8 cellular contexts compared by ENCODE assay signal in genomic region chr4:145734576-145735329, GRCh38. TPM values are rescaled to one million over a fixed set of nuclear protein-coding genes. Genes with fewer than 3 reads are reported as not detected.
A peak's percentile ranks its signal among the peaks of the same experiment; 100 is the strongest.
DNase-seq lines count a peak whose midpoint lies in the region; TF ChIP-seq lines count a peak whose summit lies in the region.

No MANE protein-coding gene starts in this region.

- H3K9me3 ChIP-seq in PC-9 (ENCODE audit: insufficient read depth, low read depth) (no peaks in the 10 kb centered on the region), esophagus squamous epithelium (no peaks in the 10 kb centered on the region)

- POLR2A ChIA-PET in PC-9 (lab: Charles Lee; ENCODE audit: unreplicated experiment), result interaction anchor here (0.7 kb wide), 4 partner anchors 31 to 220 kb away, joined by 3 to 4 read pairs (median 4); no protein-coding TSS in a partner anchor

- H3K4me1 Mint-ChIP-seq in activated CD4-positive, alpha-beta T cell treated with anti-CD3 and anti-CD28 coated beads, Interleukin-2, amount 10 ng/mL, durations not matched to agents 24 days and 14 days, result peaks cover 18% of the 10 kb centered on the region
- H3K4me1 Mint-ChIP-seq in progenitor cell of endocrine pancreas (ENCODE audit: low read depth), result peaks cover 36% of the 10 kb centered on the region

- H3K9me3 Mint-ChIP-seq in activated CD4-positive, alpha-beta T cell treated with anti-CD3 and anti-CD28 coated beads, Interleukin-2, amount 10 ng/mL, durations not matched to agents 24 days and 14 days, result no peaks in the 10 kb centered on the region
- no peaks in the 10 kb centered on the region for H3K9me3 Mint-ChIP-seq in progenitor cell of endocrine pancreas (ENCODE audit: low read depth)

- H3K79me2 ChIP-seq in PC-9 (ENCODE audit: low read depth), result no peaks in the 10 kb centered on the region

- peak overlapping the region; percentile 4; the same call in 1 of the 2 replicates for H2AFZ ChIP-seq in PC-9

- H3K4me1 ChIP-seq in PC-9 (replicated peaks; ENCODE audit: insufficient read depth), result peaks cover 41% of the 10 kb centered on the region
- peaks cover 11 to 59% (median 35%) of the 10 kb centered on the region in 3 donors for H3K4me1 ChIP-seq in esophagus squamous epithelium

- peak overlapping the region; percentile 90 for H3K4me2 ChIP-seq in PC-9

- TF ChIP-seq POLR2A in esophagus squamous epithelium (IDR thresholded peaks at IDR 0.05), result no peak

- no peak for DNase-seq in activated CD4-positive, alpha-beta T cell treated with anti-CD3 and anti-CD28 coated beads, Interleukin-2, amount 10 ng/mL, durations not matched to agents 24 days and 14 days
- no peak for DNase-seq in activated CD4-positive, alpha-beta T cell treated with anti-CD3 and anti-CD28 coated beads for 48 hours
- DNase-seq in PC-9 (peak; percentile 87 to 95), esophagus squamous epithelium (lab: John Stamatoyannopoulos, UW) (no peak), progenitor cell of endocrine pancreas (ENCODE audit: low spot score, unreplicated experiment) (no peak), DMS 273 (lab: John Stamatoyannopoulos, UW; ENCODE audit: unreplicated experiment) (no peak), SKM-1 treated with dmso at 0.1 percent for 144 hours (lab: John Stamatoyannopoulos, UW; ENCODE audit: unreplicated experiment) (no peak)
- DNase-seq in stimulated activated CD4-positive, alpha-beta T cell treated with anti-CD3 and anti-CD28 coated beads, Interleukin-1b, Interleukin-23, amount 100 ng/mL, for 48 hours, result no peak

- CTCF ChIA-PET in PC-9 (lab: Charles Lee), result interaction anchor here (0.6 kb wide), 1 partner anchor 74 kb away, joined by 4 read pairs; no protein-coding TSS in a partner anchor

- no TSS peak for BruUV-seq in PC-9 (replicated peaks; lab: Mats Ljungman, UMichigan)

- H3K27ac ChIP-seq in PC-9 (peak overlapping the region; percentile 100), esophagus squamous epithelium (peak overlapping the region; percentile 98 to 99 (median 98))

- intact Hi-C loops in activated CD4-positive, alpha-beta T cell treated with anti-CD3 and anti-CD28 coated beads, Interleukin-2, amount 10 ng/mL, durations not matched to agents 24 days and 14 days (cut with micrococcal nuclease), result loop anchor here (5.0 kb wide), 3 partner anchors 93 to 552 kb away; partner anchors contain the start of genes OTUD4 and ZNF827
- intact Hi-C loops in PC-9 (cut with micrococcal nuclease; ENCODE audit: unreplicated experiment), result loop anchor here (1.0 to 10.0 kb wide), 9 partner anchors 54 to 1883 kb away; partner anchors contain the start of genes C4orf51, LSM6, MMAA and TMEM184C
- intact Hi-C loops in esophagus squamous epithelium (cut with DNase I), result loop anchor here (5.0 kb wide), 1 partner anchor 112 kb away; no protein-coding TSS in a partner anchor

- peaks cover 3% of the 10 kb centered on the region for H3K27me3 Mint-ChIP-seq in activated CD4-positive, alpha-beta T cell treated with anti-CD3 and anti-CD28 coated beads, Interleukin-2, amount 10 ng/mL, durations not matched to agents 24 days and 14 days
- no peaks in the 10 kb centered on the region for H3K27me3 Mint-ChIP-seq in progenitor cell of endocrine pancreas

- no peaks in the 10 kb centered on the region for H3K36me3 Mint-ChIP-seq in activated CD4-positive, alpha-beta T cell treated with anti-CD3 and anti-CD28 coated beads, Interleukin-2, amount 10 ng/mL, durations not matched to agents 24 days and 14 days (ENCODE audit: low read depth)
- no peaks in the 10 kb centered on the region for H3K36me3 Mint-ChIP-seq in progenitor cell of endocrine pancreas (ENCODE audit: insufficient read depth)

- H3F3A ChIP-seq in PC-9 (ENCODE audit: insufficient read depth, low read depth), result peaks cover 32% of the 10 kb centered on the region

- no peak for TF ChIP-seq CTCF in PC-9 (conservative IDR thresholded peaks at IDR 0.05)
- no peak for TF ChIP-seq CTCF in esophagus squamous epithelium (IDR thresholded peaks at IDR 0.05)
- no peak for TF ChIP-seq CTCF in progenitor cell of endocrine pancreas (IDR thresholded peaks at IDR 0.05; ENCODE audit: unreplicated experiment)

- no peaks in the 10 kb centered on the region for H3K27me3 ChIP-seq in PC-9 (ENCODE audit: insufficient read depth, low read depth)
- H3K27me3 ChIP-seq in esophagus squamous epithelium, result no peaks in the 10 kb centered on the region

- peak overlapping the region; percentile 6 for H3K4me3 Mint-ChIP-seq in activated CD4-positive, alpha-beta T cell treated with anti-CD3 and anti-CD28 coated beads, Interleukin-2, amount 10 ng/mL, durations not matched to agents 24 days and 14 days
- H3K4me3 Mint-ChIP-seq in progenitor cell of endocrine pancreas (ENCODE audit: low read depth), result no peak overlapping the region

- H3K36me3 ChIP-seq in PC-9 (ENCODE audit: low read depth) (no peaks in the 10 kb centered on the region), esophagus squamous epithelium (no peaks in the 10 kb centered on the region)

- H3K4me3 ChIP-seq in PC-9, result peak overlapping the region; percentile 65
- peak overlapping the region in 3 of 4 donors; percentile 8 to 81 (median 13) for H3K4me3 ChIP-seq in esophagus squamous epithelium

- 30 to 34% methylated on average over 10 to 14 of the region's 14 CpGs for WGBS in esophagus squamous epithelium, 2 donors

- no peaks in the 10 kb centered on the region for H4K20me1 ChIP-seq in PC-9 (ENCODE audit: insufficient read depth)

- no peaks in the 10 kb centered on the region for H3K9me2 ChIP-seq in PC-9 (ENCODE audit: insufficient read depth)

- H3K27ac Mint-ChIP-seq in activated CD4-positive, alpha-beta T cell treated with anti-CD3 and anti-CD28 coated beads, Interleukin-2, amount 10 ng/mL, durations not matched to agents 24 days and 14 days, result no peak overlapping the region
- peak overlapping the region; percentile 77 for H3K27ac Mint-ChIP-seq in progenitor cell of endocrine pancreas

RNA-seq across cellular contexts. Expression of gene C4orf51, which starts 54.8 kb away (rescaled TPM):
- total RNA-seq in activated CD4-positive, alpha-beta T cell treated with anti-CD3 and anti-CD28 coated beads, Interleukin-2, amount 10 ng/mL, durations not matched to agents 24 days and 14 days, result not detected in 2 replicates
- total RNA-seq in PC-9 (2021), result not detected in 2 replicates
- total RNA-seq in esophagus squamous epithelium, result not detected
- total RNA-seq in progenitor cell of endocrine pancreas, result not detected in 2 replicates

Comparison
In these comparisons a context has a peak if more than half of its experiments do, and no peak if none do; other contexts are left out.
1. DNase-seq: peak in PC-9 (2 of 2); none in activated CD4-positive, alpha-beta T cell treated with anti-CD3 and anti-CD28 coated beads, Interleukin-2, amount 10 ng/mL, durations not matched to agents 24 days and 14 days (single experiment), activated CD4-positive, alpha-beta T cell treated with anti-CD3 and anti-CD28 coated beads for 48 hours (single experiment), esophagus squamous epithelium (single experiment), progenitor cell of endocrine pancreas (single experiment), stimulated activated CD4-positive, alpha-beta T cell treated with anti-CD3 and anti-CD28 coated beads, Interleukin-1b, Interleukin-23, amount 100 ng/mL, for 48 hours (single experiment), DMS 273 (single experiment) and SKM-1 treated with dmso at 0.1 percent for 144 hours (single experiment).